In genomic region chr15:90230610-90231009, GRCh38 we compare ENCODE assay signal across 9 cellular contexts. TPM values are rescaled to one million over a fixed set of nuclear protein-coding genes. Genes with fewer than 3 reads are reported as not detected.
DNase-seq lines count a peak whose midpoint lies in the region; ATAC-seq and TF ChIP-seq lines count a peak whose summit lies in the region.
"Had no signal": no experiment of that assay in that cellular context is flagged by ENCODE, and none has a peak within 500 bp of the region (broad histone marks: within the 10 kb centered on the region; RNA-seq: fewer than 3 reads in every experiment).

No MANE protein-coding gene starts in this region.

- peak overlapping the region; percentile 29 for H3K4me2 ChIP-seq in hepatocyte

- no peaks in the 10 kb centered on the region for H3K36me3 ChIP-seq in hepatocyte (replicated peaks; ENCODE audit: insufficient read depth, low read depth)

- H3K27me3 Mint-ChIP-seq in T-helper 2 cell treated with Interferon-gamma antibody and Interleukin-4, amounts not matched to agents 5 μg/mL and 100 μg/mL, for 36 hours (ENCODE audit: low read depth): no peaks in the 10 kb centered on the region

- H3K9me3 ChIP-seq in hepatocyte (ENCODE audit: low read depth): no peaks in the 10 kb centered on the region

- peak overlapping the region; percentile 95 for H3K27ac Mint-ChIP-seq in T-helper 2 cell treated with Interferon-gamma antibody and Interleukin-4, amounts not matched to agents 5 μg/mL and 100 μg/mL, for 36 hours
- peak overlapping the region; percentile 96 for H3K27ac Mint-ChIP-seq in stimulated activated effector memory CD8-positive, alpha-beta T cell treated with anti-CD3 and anti-CD28 coated beads, Interleukin-12 subunit alpha, Interleukin-12 subunit beta, amount 100 ng/mL, for 72 hours

- H3K27ac ChIP-seq in VCaP: peak overlapping the region; percentile 84
- peak overlapping the region; percentile 84 for H3K27ac ChIP-seq in hepatocyte

- H3K4me1 Mint-ChIP-seq in T-helper 2 cell treated with Interferon-gamma antibody and Interleukin-4, amounts not matched to agents 5 μg/mL and 100 μg/mL, for 36 hours (ENCODE audit: low read depth): peaks cover 36% of the 10 kb centered on the region
- H3K4me1 Mint-ChIP-seq in stimulated activated effector memory CD8-positive, alpha-beta T cell treated with anti-CD3 and anti-CD28 coated beads, Interleukin-12 subunit alpha, Interleukin-12 subunit beta, amount 100 ng/mL, for 72 hours: peaks cover 57% of the 10 kb centered on the region

- H3K27me3 ChIP-seq in hepatocyte: no peaks in the 10 kb centered on the region

- peaks cover 20% of the 10 kb centered on the region for H3K79me2 ChIP-seq in hepatocyte

- TF ChIP-seq CTCF in VCaP (conservative IDR thresholded peaks at IDR 0.05) (no peak), hepatocyte (IDR thresholded peaks at IDR 0.05; ENCODE audit: poor library complexity) (no peak)

- peak overlapping the region; percentile 96 for H3K4me3 Mint-ChIP-seq in T-helper 2 cell treated with Interferon-gamma antibody and Interleukin-4, amounts not matched to agents 5 μg/mL and 100 μg/mL, for 36 hours
- H3K4me3 Mint-ChIP-seq in stimulated activated effector memory CD8-positive, alpha-beta T cell treated with anti-CD3 and anti-CD28 coated beads, Interleukin-12 subunit alpha, Interleukin-12 subunit beta, amount 100 ng/mL, for 72 hours: peak overlapping the region; percentile 89

- ATAC-seq in stimulated activated effector memory CD8-positive, alpha-beta T cell treated with anti-CD3 and anti-CD28 coated beads, Interleukin-12 subunit alpha, Interleukin-12 subunit beta, amount 100 ng/mL, for 72 hours: no peak
- no peak for ATAC-seq in HG02642 (IDR thresholded peaks at IDR 0.05; ENCODE audit: poor library complexity, unreplicated experiment)
- no peak for ATAC-seq in HG02840 (IDR thresholded peaks at IDR 0.05; ENCODE audit: low FRiP score, unreplicated experiment)

- DNase-seq in T-helper 2 cell treated with Interferon-gamma antibody and Interleukin-4, amounts not matched to agents 5 μg/mL and 100 μg/mL, for 36 hours (ENCODE audit: low spot score): no peak
- no peak for DNase-seq in T-helper 2 cell
- no peak for DNase-seq in hepatocyte (ENCODE audit: low spot score)
- no peak for DNase-seq in stimulated activated effector memory CD8-positive, alpha-beta T cell treated with anti-CD3 and anti-CD28 coated beads, Interleukin-12 subunit alpha, Interleukin-12 subunit beta, amount 100 ng/mL, for 72 hours (ENCODE audit: low spot score in 2 of 2)
- no peak for DNase-seq in DMS 273 (lab: John Stamatoyannopoulos, UW; ENCODE audit: unreplicated experiment)
- DNase-seq: NCI-H1105 had no signal

- H3K9me3 Mint-ChIP-seq in T-helper 2 cell treated with Interferon-gamma antibody and Interleukin-4, amounts not matched to agents 5 μg/mL and 100 μg/mL, for 36 hours: no peaks in the 10 kb centered on the region
- no peaks in the 10 kb centered on the region for H3K9me3 Mint-ChIP-seq in stimulated activated effector memory CD8-positive, alpha-beta T cell treated with anti-CD3 and anti-CD28 coated beads, Interleukin-12 subunit alpha, Interleukin-12 subunit beta, amount 100 ng/mL, for 72 hours

- peaks cover 23% of the 10 kb centered on the region for H3K4me1 ChIP-seq in hepatocyte (ENCODE audit: insufficient read depth)

- no peaks in the 10 kb centered on the region for H3K9me2 ChIP-seq in hepatocyte (replicated peaks; ENCODE audit: insufficient read depth)

- no peak overlapping the region for H2AFZ ChIP-seq in hepatocyte

- H3K36me3 Mint-ChIP-seq in T-helper 2 cell treated with Interferon-gamma antibody and Interleukin-4, amounts not matched to agents 5 μg/mL and 100 μg/mL, for 36 hours (ENCODE audit: low read depth): peaks cover 43% of the 10 kb centered on the region
- peaks cover 53% of the 10 kb centered on the region for H3K36me3 Mint-ChIP-seq in stimulated activated effector memory CD8-positive, alpha-beta T cell treated with anti-CD3 and anti-CD28 coated beads, Interleukin-12 subunit alpha, Interleukin-12 subunit beta, amount 100 ng/mL, for 72 hours

- no peaks in the 10 kb centered on the region for H4K20me1 ChIP-seq in hepatocyte (ENCODE audit: insufficient read depth, poor library complexity, severe bottlenecking)

- WGBS in hepatocyte (ENCODE audit: low lambda C conversion rate, missing lambda C conversion rate): 92% methylated on average over 8 of the region's 8 CpGs

- no peak overlapping the region for H3K4me3 ChIP-seq in hepatocyte

RNA-seq across cellular contexts. Expression of gene CIB1, which starts 3.1 kb away (rescaled TPM):
- 49.6 and 53.3 TPM in 2 replicates for total RNA-seq in hepatocyte
- 161 and 163 TPM in 2 replicates for polyA plus RNA-seq in hepatocyte

RNA-seq across cellular contexts. Expression of gene GDPGP1, which starts 3.4 kb away (rescaled TPM):
- total RNA-seq in hepatocyte: 5.1 and 6.8 TPM in 2 replicates
- 0.56 and 1.7 TPM in 2 replicates for polyA plus RNA-seq in hepatocyte

RNA-seq across cellular contexts. Expression of gene TTLL13, which starts 18.7 kb away (rescaled TPM):
- total RNA-seq in hepatocyte: not detected in 2 replicates
- polyA plus RNA-seq in hepatocyte: 0.27 TPM in 1 of 2 replicates, not detected in the other

RNA-seq across cellular contexts. Expression of gene SEMA4B, which starts 29.5 kb away (rescaled TPM):
- 19.2 and 27.8 TPM in 2 replicates for total RNA-seq in hepatocyte
- polyA plus RNA-seq in hepatocyte: 43.5 and 47.9 TPM in 2 replicates

RNA-seq across cellular contexts. Expression of gene NGRN, which starts 34.9 kb away (rescaled TPM):
- total RNA-seq in hepatocyte: 62.3 and 65.9 TPM in 2 replicates
- 60.0 and 60.2 TPM in 2 replicates for polyA plus RNA-seq in hepatocyte
